Comparison of ENCODE assay signal across 18 cellular contexts in genomic region chr4:27007507-27007906, GRCh38.
A peak's percentile ranks its signal among the peaks of the same experiment; 100 is the strongest.
DNase-seq lines count a peak whose midpoint lies in the region; ATAC-seq and TF ChIP-seq lines count a peak whose summit lies in the region.
"Had no signal": no experiment of that assay in that cellular context is flagged by ENCODE, and none has a peak within 500 bp of the region (broad histone marks: within the 10 kb centered on the region; RNA-seq: fewer than 3 reads in every experiment).

No MANE protein-coding gene starts in this region.

- H3K27ac Mint-ChIP-seq in HFFc6 = peak overlapping the region; percentile 71
- peak overlapping the region; percentile 39 to 70 for H3K27ac Mint-ChIP-seq in effector memory CD8-positive, alpha-beta T cell
- H3K27ac Mint-ChIP-seq in nephron progenitor cell = peak overlapping the region; percentile 91
- H3K27ac Mint-ChIP-seq: B cell had no signal

- H3K27me3 Mint-ChIP-seq in HFFc6 (ENCODE audit: insufficient read depth) = no peaks in the 10 kb centered on the region; the same call in 1 of the 2 replicates
- H3K27me3 Mint-ChIP-seq in effector memory CD8-positive, alpha-beta T cell = no peaks in the 10 kb centered on the region
- H3K27me3 Mint-ChIP-seq in nephron progenitor cell (ENCODE audit: low read depth, poor library complexity) = no peaks in the 10 kb centered on the region
- H3K27me3 Mint-ChIP-seq: B cell had no signal

- no peaks in the 10 kb centered on the region for H3K9me3 Mint-ChIP-seq in HFFc6
- H3K9me3 Mint-ChIP-seq in effector memory CD8-positive, alpha-beta T cell = no peaks in the 10 kb centered on the region
- H3K9me3 Mint-ChIP-seq in nephron progenitor cell = no peaks in the 10 kb centered on the region

- TF ChIP-seq CTCF in HFFc6 (IDR thresholded peaks at IDR 0.05) = no peak
- TF ChIP-seq CTCF in nephron progenitor cell (IDR thresholded peaks at IDR 0.05) = no peak

- DNase-seq in AG20443 (ENCODE audit: low spot score) = peak; percentile 32
- no peak for DNase-seq in HFFc6
- DNase-seq in effector memory CD8-positive, alpha-beta T cell = no peak
- DNase-seq in nephron progenitor cell = no peak
- no peak for DNase-seq in central memory CD4-positive, alpha-beta T cell
- no peak for DNase-seq in activated gamma-delta T cell treated with Interleukin-2 at 50 U/mL for 16 hours
- DNase-seq in DMS53 (lab: John Stamatoyannopoulos, UW) = no peak
- DNase-seq: activated naive CD4-positive, alpha-beta T cell treated with anti-CD3 and anti-CD28 coated beads, Interleukin-2, amount 50 U/mL, for 16 hours; DMS153; glutamatergic neuron; mesendoderm; NCI-H1417 treated with DMSO at 0.1 percent for 48 hours; NCI-H446; Right ventricle myocardium superior; sigmoid colon; stimulated activated CD4-positive, alpha-beta T cell treated with anti-CD3 and anti-CD28 coated beads, Interleukin-4, amount 100 ng/mL, for 4 hours had no signal

- no peak for ATAC-seq in effector memory CD8-positive, alpha-beta T cell (replicated peaks)
- no peak for ATAC-seq in GM18870 (IDR thresholded peaks at IDR 0.05; ENCODE audit: unreplicated experiment)

- H3K4me1 Mint-ChIP-seq in HFFc6 (ENCODE audit: low read depth) = peaks cover 80% of the 10 kb centered on the region
- peaks cover 13 to 21% of the 10 kb centered on the region in 2 donors for H3K4me1 Mint-ChIP-seq in effector memory CD8-positive, alpha-beta T cell (ENCODE audit: low read depth in 2 of 2)
- peaks cover 18% of the 10 kb centered on the region for H3K4me1 Mint-ChIP-seq in nephron progenitor cell

- H3K4me3 Mint-ChIP-seq in HFFc6 (peak overlapping the region; percentile 80), nephron progenitor cell (no peak overlapping the region)
- no peak overlapping the region for H3K4me3 Mint-ChIP-seq in effector memory CD8-positive, alpha-beta T cell
- H3K4me3 Mint-ChIP-seq: B cell had no signal

- no peaks in the 10 kb centered on the region for H3K36me3 Mint-ChIP-seq in HFFc6 (ENCODE audit: low read depth)
- H3K36me3 Mint-ChIP-seq in effector memory CD8-positive, alpha-beta T cell (ENCODE audit: insufficient read depth) = peaks cover 23% of the 10 kb centered on the region
- no peaks in the 10 kb centered on the region for H3K36me3 Mint-ChIP-seq in nephron progenitor cell (ENCODE audit: low read depth)
